ENCODE assay signal across 29 cellular contexts in genomic region chr1:183711165-183711678, GRCh38. TPM values are rescaled to one million over a fixed set of nuclear protein-coding genes. Genes with fewer than 3 reads are reported as not detected.
"Had no signal": no experiment of that assay in that cellular context is flagged by ENCODE, and none has a peak within 500 bp of the region (broad histone marks: within the 10 kb centered on the region; RNA-seq: fewer than 3 reads in every experiment).

No MANE protein-coding gene starts in this region.

- H3K27ac ChIP-seq: foreskin keratinocyte, sigmoid colon, testis, upper lobe of left lung, WERI-Rb-1 had no signal

- H3K27me3 Mint-ChIP-seq: activated CD4-positive, alpha-beta T cell treated with anti-CD3 and anti-CD28 coated beads, Interleukin-2, amount 10 ng/mL, durations not matched to agents 7 days and 5 days; activated CD8-positive, alpha-beta T cell treated with anti-CD3 and anti-CD28 coated beads for 36 hours; brain; memory B cell; stimulated activated naive B cell treated with anti-CD40 and anti-IgM and Interleukin-4, amounts not matched to agents 10 μg/mL and 1 μg/mL and 100 μg/mL, for 72 hours; T-cell had no signal

- H3K4me3 ChIP-seq: mucosa of descending colon, sigmoid colon, testis, upper lobe of left lung had no signal

- H3K4me3 Mint-ChIP-seq: activated CD4-positive, alpha-beta T cell treated with anti-CD3 and anti-CD28 coated beads, Interleukin-2, amount 10 ng/mL, durations not matched to agents 7 days and 5 days; activated CD8-positive, alpha-beta T cell treated with anti-CD3 and anti-CD28 coated beads for 36 hours; activated T-helper 1 cell treated with anti-CD3 and anti-CD28 coated beads, Interleukin-12 subunit alpha, Interleukin-12 subunit beta, Interleukin-2, Interleukin-4 antibody, amounts not matched to agents 30 ng/mL and 10 ng/mL and 1 ng/mL, durations not matched to agents 14 hours and 24 hours and 36 hours; brain; memory B cell; stimulated activated naive B cell treated with anti-CD40 and anti-IgM and Interleukin-4, amounts not matched to agents 10 μg/mL and 1 μg/mL and 100 μg/mL, for 72 hours; T-cell; T-helper 2 cell treated with Interferon-gamma antibody and Interleukin-4, amounts not matched to agents 5 μg/mL and 100 μg/mL, for 36 hours had no signal

- ATAC-seq: activated CD8-positive, alpha-beta T cell treated with anti-CD3 and anti-CD28 coated beads for 36 hours; mucosa of descending colon; stimulated activated naive B cell treated with anti-CD40 and anti-IgM and Interleukin-4, amounts not matched to agents 10 μg/mL and 1 μg/mL and 100 μg/mL, for 72 hours; T-cell had no signal

- H3K27ac Mint-ChIP-seq: activated CD4-positive, alpha-beta T cell treated with anti-CD3 and anti-CD28 coated beads, Interleukin-2, amount 10 ng/mL, durations not matched to agents 7 days and 5 days; activated CD8-positive, alpha-beta T cell treated with anti-CD3 and anti-CD28 coated beads for 36 hours; activated naive CD4-positive, alpha-beta T cell treated with anti-CD3 and anti-CD28 coated beads, Interleukin-2, amount 50 U/mL, for 72 hours; activated T-helper 1 cell treated with anti-CD3 and anti-CD28 coated beads, Interleukin-12 subunit alpha, Interleukin-12 subunit beta, Interleukin-2, Interleukin-4 antibody, amounts not matched to agents 30 ng/mL and 10 ng/mL and 1 ng/mL, durations not matched to agents 14 hours and 24 hours and 36 hours; memory B cell; stimulated activated naive B cell treated with anti-CD40 and anti-IgM and Interleukin-4, amounts not matched to agents 10 μg/mL and 1 μg/mL and 100 μg/mL, for 72 hours; T-cell; T-helper 2 cell treated with Interferon-gamma antibody and Interleukin-4, amounts not matched to agents 5 μg/mL and 100 μg/mL, for 36 hours had no signal

- H3K27me3 ChIP-seq: sigmoid colon, testis, upper lobe of left lung had no signal

- H3K9me3 ChIP-seq: mucosa of descending colon, sigmoid colon, testis, upper lobe of left lung had no signal

- DNase-seq: activated CD4-positive, alpha-beta T cell treated with anti-CD3 and anti-CD28 coated beads, Interleukin-2, amount 10 ng/mL, durations not matched to agents 7 days and 5 days; activated CD4-positive, CD25-positive, alpha-beta regulatory T cell treated with anti-CD3 and anti-CD28 coated beads, Interleukin-2, amount 50 U/mL, for 72 hours; activated CD8-positive, alpha-beta T cell treated with anti-CD3 and anti-CD28 coated beads for 36 hours; aorta; central memory CD4-positive, alpha-beta T cell; effector CD8-positive, alpha-beta T cell; erythroblast; hippocampal formation; kidney glomerular epithelial cell; mucosa of descending colon; occipital lobe; sigmoid colon; stimulated activated CD4-positive, alpha-beta T cell treated with anti-CD3 and anti-CD28 coated beads, Interleukin-2, amount 100 ng/mL, for 48 hours; stimulated activated CD8-positive, alpha-beta memory T cell treated with anti-CD3 and anti-CD28 coated beads, Interleukin-4, amount 100 ng/mL, for 48 hours; stimulated activated naive B cell treated with anti-CD40 and anti-IgM and Interleukin-4, amounts not matched to agents 10 μg/mL and 1 μg/mL and 100 μg/mL, for 72 hours; T-cell; testis; upper lobe of left lung; WERI-Rb-1 had no signal

- H3K36me3 ChIP-seq: sigmoid colon, upper lobe of left lung, WERI-Rb-1 had no signal

- H3K4me1 ChIP-seq: foreskin keratinocyte, testis, upper lobe of left lung had no signal

- H3K4me1 Mint-ChIP-seq: activated CD4-positive, alpha-beta T cell treated with anti-CD3 and anti-CD28 coated beads, Interleukin-2, amount 10 ng/mL, durations not matched to agents 7 days and 5 days; memory B cell; T-cell had no signal

- H3K36me3 Mint-ChIP-seq: memory B cell; stimulated activated naive B cell treated with anti-CD40 and anti-IgM and Interleukin-4, amounts not matched to agents 10 μg/mL and 1 μg/mL and 100 μg/mL, for 72 hours had no signal

- H3K9me3 Mint-ChIP-seq: activated CD4-positive, alpha-beta T cell treated with anti-CD3 and anti-CD28 coated beads, Interleukin-2, amount 10 ng/mL, durations not matched to agents 7 days and 5 days; activated CD8-positive, alpha-beta T cell treated with anti-CD3 and anti-CD28 coated beads for 36 hours; activated naive CD4-positive, alpha-beta T cell treated with anti-CD3 and anti-CD28 coated beads, Interleukin-2, amount 50 U/mL, for 72 hours; activated T-helper 1 cell treated with anti-CD3 and anti-CD28 coated beads, Interleukin-12 subunit alpha, Interleukin-12 subunit beta, Interleukin-2, Interleukin-4 antibody, amounts not matched to agents 30 ng/mL and 10 ng/mL and 1 ng/mL, durations not matched to agents 14 hours and 24 hours and 36 hours; memory B cell; stimulated activated naive B cell treated with anti-CD40 and anti-IgM and Interleukin-4, amounts not matched to agents 10 μg/mL and 1 μg/mL and 100 μg/mL, for 72 hours; T-cell; T-helper 2 cell treated with Interferon-gamma antibody and Interleukin-4, amounts not matched to agents 5 μg/mL and 100 μg/mL, for 36 hours had no signal

RNA-seq across cellular contexts. Expression of gene APOBEC4, which starts 58.1 kb away (rescaled TPM):
- total RNA-seq: activated CD4-positive, alpha-beta T cell treated with anti-CD3 and anti-CD28 coated beads, Interleukin-2, amount 10 ng/mL, durations not matched to agents 7 days and 5 days; activated CD8-positive, alpha-beta T cell treated with anti-CD3 and anti-CD28 coated beads for 36 hours; activated naive CD4-positive, alpha-beta T cell treated with anti-CD3 and anti-CD28 coated beads, Interleukin-2, amount 50 U/mL, for 72 hours; activated T-helper 1 cell treated with anti-CD3 and anti-CD28 coated beads, Interleukin-12 subunit alpha, Interleukin-12 subunit beta, Interleukin-2, Interleukin-4 antibody, amounts not matched to agents 30 ng/mL and 10 ng/mL and 1 ng/mL, durations not matched to agents 14 hours and 24 hours and 36 hours; aorta; dermis blood vessel endothelial cell; foreskin keratinocyte; glomerular endothelial cell; lower leg skin; occipital lobe; sigmoid colon; T-cell had no signal
- polyA plus RNA-seq: aorta, foreskin keratinocyte, neural cell had no signal
